Comparison of ENCODE assay signal across 8 cellular contexts in genomic region chr9:34380511-34381315, GRCh38. TPM values are rescaled to one million over a fixed set of nuclear protein-coding genes. Genes with fewer than 3 reads are reported as not detected.
DNase-seq lines count a peak whose midpoint lies in the region; ATAC-seq and TF ChIP-seq lines count a peak whose summit lies in the region.

No MANE protein-coding gene starts in this region.

- H3K27me3 Mint-ChIP-seq in mesothelial cell of epicardium (ENCODE audit: low read depth), result peaks cover 73% of the 10 kb centered on the region

- ATAC-seq in HG03108 (IDR thresholded peaks at IDR 0.05; ENCODE audit: unreplicated experiment) (peak; percentile 32), HG03045 (IDR thresholded peaks at IDR 0.05; ENCODE audit: unreplicated experiment) (no peak)

- no peak for TF ChIP-seq CTCF in mesothelial cell of epicardium (IDR thresholded peaks at IDR 0.05; ENCODE audit: unreplicated experiment)

- peaks cover 27% of the 10 kb centered on the region for H3K4me1 Mint-ChIP-seq in mesothelial cell of epicardium

- no peaks in the 10 kb centered on the region for H3K36me3 Mint-ChIP-seq in mesothelial cell of epicardium

- H3K9me3 Mint-ChIP-seq in mesothelial cell of epicardium, result no peaks in the 10 kb centered on the region

- H3K4me3 Mint-ChIP-seq in mesothelial cell of epicardium, result peak overlapping the region; percentile 84

- DNase-seq in ELF-1 (ENCODE audit: low read depth, low spot score) (peak; percentile 81), NOMO-1 treated with dmso at 0.1 percent for 144 hours (lab: John Stamatoyannopoulos, UW; ENCODE audit: unreplicated experiment) (peak; percentile 85), activated T-cell treated with anti-CD3 and anti-CD28 coated beads for 24 hours (ENCODE audit: low read depth) (peak; percentile 64), epidermal melanocyte (ENCODE audit: insufficient read length, low spot score) (peak; percentile 77), mesothelial cell of epicardium (ENCODE audit: low spot score in 2 of 2, unreplicated experiment in 2 of 2) (peak in 1 of 2 experiments; percentile 71)
- peak; percentile 58 for DNase-seq in stimulated activated CD8-positive, alpha-beta memory T cell treated with anti-CD3 and anti-CD28 coated beads, Interleukin-15, amount 100 ng/mL, for 24 hours (ENCODE audit: low read depth)

- no peak overlapping the region for H3K27ac Mint-ChIP-seq in mesothelial cell of epicardium

RNA-seq across cellular contexts. Expression of gene MYORG, which starts 4.0 kb away (rescaled TPM):
- 4.2 to 5.5 TPM (median 4.9 TPM) in 3 replicates for total RNA-seq in mesothelial cell of epicardium

RNA-seq across cellular contexts. Expression of gene NUDT2, which starts 51.3 kb away (rescaled TPM):
- 16.5 to 21.2 TPM (median 17.8 TPM) in 3 replicates for total RNA-seq in mesothelial cell of epicardium

RNA-seq across cellular contexts. Expression of gene KIF24, which starts 51.6 kb away (rescaled TPM):
- 3.5 to 3.9 TPM (median 3.5 TPM) in 3 replicates for total RNA-seq in mesothelial cell of epicardium
